Comparison of ENCODE assay signal across 1 cellular context in the genomic region with DNA sequence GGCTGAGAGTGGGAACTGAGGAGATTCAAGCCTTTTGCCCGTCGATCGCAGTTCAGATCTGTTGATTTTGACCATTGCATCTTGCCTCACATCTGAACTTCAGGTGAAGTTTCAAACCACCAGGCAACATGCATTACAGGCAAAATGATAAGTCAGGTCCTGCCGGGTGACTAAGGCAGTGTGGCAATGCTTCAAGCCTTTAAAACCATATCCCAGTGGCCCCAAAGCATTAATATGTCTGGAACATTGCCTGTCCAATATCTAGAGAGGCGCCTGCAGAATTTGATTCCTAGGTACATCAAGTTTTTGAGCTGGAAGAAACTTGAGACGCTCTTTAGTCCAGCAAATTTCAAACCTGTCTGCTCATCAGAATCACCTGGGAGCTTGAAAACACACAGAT.
TF ChIP-seq lines count a peak whose summit lies in the region.

No MANE protein-coding gene starts in this region.

TF ChIP-seq in GM23338, 12 proteins besides CTCF, POLR2A, EP300 and RAD21 (continued from another document):
- TF ChIP-seq, protein P1, sequence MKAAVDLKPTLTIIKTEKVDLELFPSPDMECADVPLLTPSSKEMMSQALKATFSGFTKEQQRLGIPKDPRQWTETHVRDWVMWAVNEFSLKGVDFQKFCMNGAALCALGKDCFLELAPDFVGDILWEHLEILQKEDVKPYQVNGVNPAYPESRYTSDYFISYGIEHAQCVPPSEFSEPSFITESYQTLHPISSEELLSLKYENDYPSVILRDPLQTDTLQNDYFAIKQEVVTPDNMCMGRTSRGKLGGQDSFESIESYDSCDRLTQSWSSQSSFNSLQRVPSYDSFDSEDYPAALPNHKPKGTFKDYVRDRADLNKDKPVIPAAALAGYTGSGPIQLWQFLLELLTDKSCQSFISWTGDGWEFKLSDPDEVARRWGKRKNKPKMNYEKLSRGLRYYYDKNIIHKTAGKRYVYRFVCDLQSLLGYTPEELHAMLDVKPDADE (IDR thresholded peaks at IDR 0.05) = no peak
- TF ChIP-seq NANOG (IDR thresholded peaks at IDR 0.05; ENCODE audit: borderline replicate concordance) = no peak
- no peak for TF ChIP-seq EZH2phosphoT487 (IDR thresholded peaks at IDR 0.05; ENCODE audit: unreplicated experiment)
- TF ChIP-seq POLR2AphosphoS5 (IDR thresholded peaks at IDR 0.05; ENCODE audit: low read depth) = no peak
- TF ChIP-seq ZNF114 (CRISPR knock-in tag; IDR thresholded peaks at IDR 0.05) = no peak
- no peak for TF ChIP-seq CREB1 (CRISPR knock-in tag; IDR thresholded peaks at IDR 0.05; ENCODE audit: low read depth)
- no peak for TF ChIP-seq JUNB (IDR thresholded peaks at IDR 0.05; ENCODE audit: unreplicated experiment)
- TF ChIP-seq ZNF331 (CRISPR knock-in tag; IDR thresholded peaks at IDR 0.05; ENCODE audit: low read depth) = no peak
- no peak for TF ChIP-seq STAT1 (IDR thresholded peaks at IDR 0.05; ENCODE audit: unreplicated experiment)
- TF ChIP-seq, protein P2, sequence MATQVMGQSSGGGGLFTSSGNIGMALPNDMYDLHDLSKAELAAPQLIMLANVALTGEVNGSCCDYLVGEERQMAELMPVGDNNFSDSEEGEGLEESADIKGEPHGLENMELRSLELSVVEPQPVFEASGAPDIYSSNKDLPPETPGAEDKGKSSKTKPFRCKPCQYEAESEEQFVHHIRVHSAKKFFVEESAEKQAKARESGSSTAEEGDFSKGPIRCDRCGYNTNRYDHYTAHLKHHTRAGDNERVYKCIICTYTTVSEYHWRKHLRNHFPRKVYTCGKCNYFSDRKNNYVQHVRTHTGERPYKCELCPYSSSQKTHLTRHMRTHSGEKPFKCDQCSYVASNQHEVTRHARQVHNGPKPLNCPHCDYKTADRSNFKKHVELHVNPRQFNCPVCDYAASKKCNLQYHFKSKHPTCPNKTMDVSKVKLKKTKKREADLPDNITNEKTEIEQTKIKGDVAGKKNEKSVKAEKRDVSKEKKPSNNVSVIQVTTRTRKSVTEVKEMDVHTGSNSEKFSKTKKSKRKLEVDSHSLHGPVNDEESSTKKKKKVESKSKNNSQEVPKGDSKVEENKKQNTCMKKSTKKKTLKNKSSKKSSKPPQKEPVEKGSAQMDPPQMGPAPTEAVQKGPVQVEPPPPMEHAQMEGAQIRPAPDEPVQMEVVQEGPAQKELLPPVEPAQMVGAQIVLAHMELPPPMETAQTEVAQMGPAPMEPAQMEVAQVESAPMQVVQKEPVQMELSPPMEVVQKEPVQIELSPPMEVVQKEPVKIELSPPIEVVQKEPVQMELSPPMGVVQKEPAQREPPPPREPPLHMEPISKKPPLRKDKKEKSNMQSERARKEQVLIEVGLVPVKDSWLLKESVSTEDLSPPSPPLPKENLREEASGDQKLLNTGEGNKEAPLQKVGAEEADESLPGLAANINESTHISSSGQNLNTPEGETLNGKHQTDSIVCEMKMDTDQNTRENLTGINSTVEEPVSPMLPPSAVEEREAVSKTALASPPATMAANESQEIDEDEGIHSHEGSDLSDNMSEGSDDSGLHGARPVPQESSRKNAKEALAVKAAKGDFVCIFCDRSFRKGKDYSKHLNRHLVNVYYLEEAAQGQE (IDR thresholded peaks at IDR 0.05; ENCODE audit: unreplicated experiment) = no peak
